In genomic region chr1:221722254-221723017, GRCh38 we compare ENCODE assay signal across 22 cellular contexts. TPM values are rescaled to one million over a fixed set of nuclear protein-coding genes. Genes with fewer than 3 reads are reported as not detected.
DNase-seq lines count a peak whose midpoint lies in the region; ATAC-seq and TF ChIP-seq lines count a peak whose summit lies in the region.
"Had no signal": no experiment of that assay in that cellular context is flagged by ENCODE, and none has a peak within 500 bp of the region (broad histone marks: within the 10 kb centered on the region; RNA-seq: fewer than 3 reads in every experiment).

No MANE protein-coding gene starts in this region.

- H3K4me3 Mint-ChIP-seq in activated naive CD8-positive, alpha-beta T cell treated with anti-CD3 and anti-CD28 coated beads, Interleukin-2, amount 10 ng/mL, durations not matched to agents 7 days and 5 days, result peak overlapping the region; percentile 9
- H3K4me3 Mint-ChIP-seq in activated naive CD8-positive, alpha-beta T cell treated with anti-CD3 and anti-CD28 coated beads for 36 hours, result no peak overlapping the region
- H3K4me3 Mint-ChIP-seq: activated CD8-positive, alpha-beta memory T cell treated with anti-CD3 and anti-CD28 coated beads, Interleukin-2, amount 10 ng/mL, durations not matched to agents 7 days and 5 days had no signal

- H3K36me3 ChIP-seq in brain microvascular endothelial cell (replicated peaks), result no peaks in the 10 kb centered on the region
- H3K36me3 ChIP-seq: suprapubic skin had no signal

- H3K4me1 Mint-ChIP-seq in activated naive CD8-positive, alpha-beta T cell treated with anti-CD3 and anti-CD28 coated beads, Interleukin-2, amount 10 ng/mL, durations not matched to agents 7 days and 5 days, result peaks cover 54% of the 10 kb centered on the region
- H3K4me1 Mint-ChIP-seq in activated naive CD8-positive, alpha-beta T cell treated with anti-CD3 and anti-CD28 coated beads for 36 hours, result peaks cover 47% of the 10 kb centered on the region

- no peak for ATAC-seq in activated naive CD8-positive, alpha-beta T cell treated with anti-CD3 and anti-CD28 coated beads, Interleukin-2, amount 10 ng/mL, durations not matched to agents 7 days and 5 days (ENCODE audit: low read depth)
- ATAC-seq: activated CD8-positive, alpha-beta memory T cell treated with anti-CD3 and anti-CD28 coated beads, Interleukin-2, amount 10 ng/mL, durations not matched to agents 7 days and 5 days had no signal

- no peaks in the 10 kb centered on the region for H3K27me3 ChIP-seq in brain microvascular endothelial cell (replicated peaks)
- H3K27me3 ChIP-seq: BLaER1 treated with 17β-estradiol and CSF1 and Interleukin-3, amounts not matched to agents 10 nM and 100 nM; foreskin keratinocyte; suprapubic skin had no signal

- in situ Hi-C loops in brain microvascular endothelial cell (cut with HindIII; ENCODE audit: low pct_ligation_motif_present, low sequenced_read_pairs), result no loop called here

- H3K27ac ChIP-seq in brain microvascular endothelial cell (peak overlapping the region; percentile 15), temporal lobe (ENCODE audit: low read depth, low read length) (peak overlapping the region; percentile 8)
- H3K27ac ChIP-seq: PC-9, SK-N-MC, suprapubic skin had no signal

- H3K4me3 ChIP-seq in brain microvascular endothelial cell (ENCODE audit: low read depth, low read length), result no peak overlapping the region
- H3K4me3 ChIP-seq: BLaER1 treated with 17β-estradiol and CSF1 and Interleukin-3, amounts not matched to agents 10 nM and 100 nM; PC-9; SK-N-MC; suprapubic skin had no signal

- H3K9me3 Mint-ChIP-seq in activated naive CD8-positive, alpha-beta T cell treated with anti-CD3 and anti-CD28 coated beads, Interleukin-2, amount 10 ng/mL, durations not matched to agents 7 days and 5 days, result peaks cover 18% of the 10 kb centered on the region
- peaks cover 25% of the 10 kb centered on the region for H3K9me3 Mint-ChIP-seq in activated naive CD8-positive, alpha-beta T cell treated with anti-CD3 and anti-CD28 coated beads for 36 hours

- no peaks in the 10 kb centered on the region for H3K27me3 Mint-ChIP-seq in activated naive CD8-positive, alpha-beta T cell treated with anti-CD3 and anti-CD28 coated beads, Interleukin-2, amount 10 ng/mL, durations not matched to agents 7 days and 5 days
- H3K27me3 Mint-ChIP-seq in activated naive CD8-positive, alpha-beta T cell treated with anti-CD3 and anti-CD28 coated beads for 36 hours, result no peaks in the 10 kb centered on the region
- H3K27me3 Mint-ChIP-seq: activated CD8-positive, alpha-beta memory T cell treated with anti-CD3 and anti-CD28 coated beads, Interleukin-2, amount 10 ng/mL, durations not matched to agents 7 days and 5 days had no signal

- TF ChIP-seq CTCF in brain microvascular endothelial cell (IDR thresholded peaks at IDR 0.05; ENCODE audit: low read depth, low read length, missing control alignments), result no peak

- H3K27ac Mint-ChIP-seq in activated naive CD8-positive, alpha-beta T cell treated with anti-CD3 and anti-CD28 coated beads, Interleukin-2, amount 10 ng/mL, durations not matched to agents 7 days and 5 days, result no peak overlapping the region
- H3K27ac Mint-ChIP-seq in activated naive CD8-positive, alpha-beta T cell treated with anti-CD3 and anti-CD28 coated beads for 36 hours, result no peak overlapping the region
- H3K27ac Mint-ChIP-seq: activated CD8-positive, alpha-beta memory T cell treated with anti-CD3 and anti-CD28 coated beads, Interleukin-2, amount 10 ng/mL, durations not matched to agents 7 days and 5 days had no signal

- peaks cover 76% of the 10 kb centered on the region for H3K36me3 Mint-ChIP-seq in activated naive CD8-positive, alpha-beta T cell treated with anti-CD3 and anti-CD28 coated beads, Interleukin-2, amount 10 ng/mL, durations not matched to agents 7 days and 5 days
- peaks cover 83% of the 10 kb centered on the region for H3K36me3 Mint-ChIP-seq in activated naive CD8-positive, alpha-beta T cell treated with anti-CD3 and anti-CD28 coated beads for 36 hours

- POLR2A ChIA-PET in activated naive CD8-positive, alpha-beta T cell treated with anti-CD3 and anti-CD28 coated beads, Interleukin-2, amount 10 ng/mL, durations not matched to agents 7 days and 5 days (lab: Charles Lee), result interaction anchor here (1.6 to 3.9 kb wide), 2 partner anchors 10 to 19 kb away, joined by 5 to 22 read pairs; partner anchors contain the start of gene DUSP10

- no peak for DNase-seq in activated naive CD8-positive, alpha-beta T cell treated with anti-CD3 and anti-CD28 coated beads, Interleukin-2, amount 10 ng/mL, durations not matched to agents 7 days and 5 days
- DNase-seq in activated naive CD8-positive, alpha-beta T cell treated with anti-CD3 and anti-CD28 coated beads for 36 hours, result no peak
- DNase-seq in brain microvascular endothelial cell (no peak), myocyte (ENCODE audit: low read depth) (peak; percentile 63), GOT3 (lab: John Stamatoyannopoulos, UW) (no peak), AML-193 (lab: John Stamatoyannopoulos, UW) (no peak), DMS114 treated with DMSO at 0.1 percent for 48 hours (lab: John Stamatoyannopoulos, UW; ENCODE audit: unreplicated experiment) (no peak)
- DNase-seq: activated CD8-positive, alpha-beta memory T cell treated with anti-CD3 and anti-CD28 coated beads, Interleukin-2, amount 10 ng/mL, durations not matched to agents 7 days and 5 days; activated effector memory CD4-positive, alpha-beta T cell treated with anti-CD3 and anti-CD28 coated beads, Interleukin-2, amount 50 U/mL, for 16 hours; cerebellar nuclear complex; DMS53; foreskin keratinocyte; midbrain; NCI-H1436; NCI-H2171; NCI-H748 treated with DMSO at 0.1 percent for 48 hours; PC-9; T-helper 9 cell had no signal

RNA-seq across cellular contexts. Expression of gene DUSP10, which starts 19.5 kb away (rescaled TPM):
- 10 to 100 TPM; 14.8 to 15.7 TPM for total RNA-seq in activated naive CD8-positive, alpha-beta T cell treated with anti-CD3 and anti-CD28 coated beads, Interleukin-2, amount 10 ng/mL, durations not matched to agents 7 days and 5 days
- 10 to 100 TPM; 32.7 to 33.0 TPM for total RNA-seq in activated naive CD8-positive, alpha-beta T cell treated with anti-CD3 and anti-CD28 coated beads for 36 hours
- total RNA-seq in myocyte (21.9 and 28.1 TPM in 2 replicates), temporal lobe (5.2 TPM)
- polyA plus RNA-seq in myocyte (2012), result 10.0 TPM
